Comparison of ENCODE assay signal across 1 cellular context in the genomic region with DNA sequence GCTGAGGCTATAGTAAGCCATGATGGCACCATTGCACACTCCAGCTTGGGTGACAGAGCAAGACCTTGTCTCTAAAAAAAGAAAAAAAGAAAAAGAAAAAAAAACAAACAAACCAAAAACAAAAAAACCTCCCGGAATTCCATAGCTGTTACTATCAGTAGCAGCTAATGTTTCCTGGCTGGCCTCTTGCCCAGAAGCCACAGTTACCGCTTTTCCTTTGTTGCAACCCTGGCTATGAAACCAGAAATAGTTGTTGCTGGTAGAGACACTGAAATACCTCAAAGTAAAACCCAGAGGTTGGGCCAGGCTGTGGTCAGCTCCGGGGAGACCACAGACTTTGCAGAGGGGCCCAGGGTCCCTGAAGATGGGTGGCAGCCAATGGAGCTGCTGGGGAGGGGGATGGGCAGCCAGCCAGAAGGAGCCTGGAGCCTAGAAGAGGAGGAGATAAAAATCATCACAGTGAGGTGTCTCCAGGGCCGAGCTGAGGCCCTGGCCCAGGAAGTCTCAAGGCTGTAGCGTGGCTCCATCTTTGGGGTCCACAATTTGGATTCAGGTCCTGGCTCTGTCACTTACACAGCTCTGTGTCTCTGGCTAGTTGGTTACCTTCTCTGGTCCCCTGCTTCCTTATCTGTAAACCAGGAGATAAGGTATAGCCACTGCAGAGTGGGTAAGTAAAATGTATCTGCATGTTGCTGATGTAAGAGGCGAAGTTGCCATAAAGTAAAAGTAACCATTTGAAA.
A peak's percentile ranks its signal among the peaks of the same experiment; 100 is the strongest.
TF ChIP-seq lines count a peak whose summit lies in the region.

No MANE protein-coding gene starts in this region.

TF ChIP-seq in K562, 482 proteins besides CTCF, POLR2A, EP300 and RAD21 (continued from another document and continues in another):
- TF ChIP-seq, protein P1, sequence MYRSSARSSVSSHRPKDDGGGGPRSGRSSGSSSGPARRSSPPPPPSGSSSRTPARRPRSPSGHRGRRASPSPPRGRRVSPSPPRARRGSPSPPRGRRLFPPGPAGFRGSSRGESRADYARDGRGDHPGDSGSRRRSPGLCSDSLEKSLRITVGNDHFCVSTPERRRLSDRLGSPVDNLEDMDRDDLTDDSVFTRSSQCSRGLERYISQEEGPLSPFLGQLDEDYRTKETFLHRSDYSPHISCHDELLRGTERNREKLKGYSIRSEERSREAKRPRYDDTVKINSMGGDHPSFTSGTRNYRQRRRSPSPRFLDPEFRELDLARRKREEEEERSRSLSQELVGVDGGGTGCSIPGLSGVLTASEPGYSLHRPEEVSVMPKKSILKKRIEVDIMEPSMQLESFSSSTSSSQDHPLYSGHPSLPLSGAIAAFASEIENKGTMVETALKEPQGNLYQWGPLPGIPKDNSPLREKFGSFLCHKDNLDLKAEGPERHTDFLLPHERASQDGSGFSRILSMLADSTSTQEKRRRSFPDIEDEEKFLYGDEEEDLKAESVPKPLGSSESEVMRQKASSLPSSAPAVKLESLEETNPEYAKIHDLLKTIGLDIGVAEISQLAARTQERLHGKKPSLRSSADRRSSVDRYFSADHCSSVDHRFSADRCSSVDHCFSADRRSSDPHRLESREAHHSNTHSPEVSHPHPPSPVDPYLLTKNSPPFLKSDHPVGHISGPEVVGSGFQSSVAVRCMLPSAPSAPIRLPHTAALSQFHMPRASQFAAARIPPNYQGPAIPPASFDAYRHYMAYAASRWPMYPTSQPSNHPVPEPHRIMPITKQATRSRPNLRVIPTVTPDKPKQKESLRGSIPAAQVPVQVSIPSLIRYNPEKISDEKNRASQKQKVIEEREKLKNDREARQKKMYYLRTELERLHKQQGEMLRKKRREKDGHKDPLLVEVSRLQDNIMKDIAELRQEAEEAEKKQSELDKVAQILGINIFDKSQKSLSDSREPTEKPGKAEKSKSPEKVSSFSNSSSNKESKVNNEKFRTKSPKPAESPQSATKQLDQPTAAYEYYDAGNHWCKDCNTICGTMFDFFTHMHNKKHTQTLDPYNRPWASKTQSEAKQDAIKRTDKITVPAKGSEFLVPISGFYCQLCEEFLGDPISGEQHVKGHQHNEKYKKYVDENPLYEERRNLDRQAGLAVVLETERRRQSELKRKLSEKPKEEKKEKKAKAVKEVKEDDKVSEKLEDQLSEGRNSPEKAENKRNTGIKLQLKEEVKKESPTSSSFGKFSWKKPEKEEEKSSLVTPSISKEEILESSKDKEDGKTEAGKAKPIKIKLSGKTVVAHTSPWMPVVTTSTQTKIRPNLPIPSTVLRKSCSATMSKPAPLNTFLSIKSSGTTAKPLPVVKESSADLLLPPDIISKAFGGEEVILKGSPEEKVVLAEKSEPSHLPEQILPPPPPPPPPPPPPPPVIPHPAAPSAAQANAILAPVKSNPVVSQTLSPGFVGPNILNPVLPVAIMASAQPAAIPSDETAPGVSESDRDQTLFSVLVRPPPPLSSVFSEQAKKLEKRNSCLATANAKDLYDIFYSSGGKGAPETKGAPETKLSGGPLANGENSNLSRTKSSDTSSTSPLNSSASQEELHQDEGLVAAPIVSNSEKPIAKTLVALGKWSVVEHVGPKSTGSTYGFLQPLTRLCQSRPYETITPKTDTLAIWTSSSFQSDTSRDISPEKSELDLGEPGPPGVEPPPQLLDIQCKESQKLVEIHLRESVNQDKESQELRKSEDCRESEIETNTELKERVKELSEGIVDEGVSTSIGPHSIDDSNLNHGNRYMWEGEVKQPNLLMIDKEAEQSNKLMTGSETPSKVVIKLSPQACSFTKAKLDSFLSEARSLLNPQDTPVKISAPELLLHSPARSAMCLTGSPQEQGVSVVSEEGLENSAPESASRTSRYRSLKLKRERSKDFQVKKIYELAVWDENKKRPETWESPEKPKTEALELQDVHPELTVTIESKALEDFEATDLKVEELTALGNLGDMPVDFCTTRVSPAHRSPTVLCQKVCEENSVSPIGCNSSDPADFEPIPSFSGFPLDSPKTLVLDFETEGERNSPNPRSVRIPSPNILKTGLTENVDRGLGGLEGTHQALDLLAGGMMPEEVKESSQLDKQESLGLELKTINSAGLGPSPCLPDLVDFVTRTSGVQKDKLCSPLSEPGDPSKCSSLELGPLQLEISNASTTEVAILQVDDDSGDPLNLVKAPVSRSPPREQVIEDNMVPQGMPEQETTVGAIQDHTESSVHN (IDR thresholded peaks at IDR 0.05; ENCODE audit: borderline replicate concordance in 1 of 2, low read depth in 1 of 2), result 0 out of 4 replicates have a peak, but pooled peaks of 1 of the 2 experiments have one; percentile 31
- TF ChIP-seq PURB (CRISPR knock-in tag; IDR thresholded peaks at IDR 0.05; ENCODE audit: low read depth) (no peak), ZNF124 (CRISPR knock-in tag; IDR thresholded peaks at IDR 0.05) (no peak), PHF21A (IDR thresholded peaks at IDR 0.05; ENCODE audit: borderline replicate concordance, low read depth) (no peak), ZNF589 (CRISPR knock-in tag; IDR thresholded peaks at IDR 0.05; ENCODE audit: low read depth) (peak; percentile 86), MCM3 (IDR thresholded peaks at IDR 0.05) (no peak), CBX1 (IDR thresholded peaks at IDR 0.05; ENCODE audit: low read depth) (peak; percentile 77; the same call in 1 of the 2 replicates), TRIM28 (IDR thresholded peaks at IDR 0.05) (0 out of 2 replicates have a peak, but pooled peaks have one; percentile 33), E2F3 (CRISPR knock-in tag; IDR thresholded peaks at IDR 0.05) (no peak), SPI1 (IDR thresholded peaks at IDR 0.05; ENCODE audit: borderline replicate concordance, low read depth, low read length) (no peak), CEBPG (CRISPR knock-in tag; IDR thresholded peaks at IDR 0.05) (peak; percentile 74), CEBPG (tag; conservative IDR thresholded peaks at IDR 0.05 in 1 of 2, IDR thresholded peaks at IDR 0.05 in 1 of 2) (peak; percentile 60; a peak in 3 of 4 replicates), ZNF780A (CRISPR knock-in tag; IDR thresholded peaks at IDR 0.05) (no peak)
- TF ChIP-seq, protein P2, sequence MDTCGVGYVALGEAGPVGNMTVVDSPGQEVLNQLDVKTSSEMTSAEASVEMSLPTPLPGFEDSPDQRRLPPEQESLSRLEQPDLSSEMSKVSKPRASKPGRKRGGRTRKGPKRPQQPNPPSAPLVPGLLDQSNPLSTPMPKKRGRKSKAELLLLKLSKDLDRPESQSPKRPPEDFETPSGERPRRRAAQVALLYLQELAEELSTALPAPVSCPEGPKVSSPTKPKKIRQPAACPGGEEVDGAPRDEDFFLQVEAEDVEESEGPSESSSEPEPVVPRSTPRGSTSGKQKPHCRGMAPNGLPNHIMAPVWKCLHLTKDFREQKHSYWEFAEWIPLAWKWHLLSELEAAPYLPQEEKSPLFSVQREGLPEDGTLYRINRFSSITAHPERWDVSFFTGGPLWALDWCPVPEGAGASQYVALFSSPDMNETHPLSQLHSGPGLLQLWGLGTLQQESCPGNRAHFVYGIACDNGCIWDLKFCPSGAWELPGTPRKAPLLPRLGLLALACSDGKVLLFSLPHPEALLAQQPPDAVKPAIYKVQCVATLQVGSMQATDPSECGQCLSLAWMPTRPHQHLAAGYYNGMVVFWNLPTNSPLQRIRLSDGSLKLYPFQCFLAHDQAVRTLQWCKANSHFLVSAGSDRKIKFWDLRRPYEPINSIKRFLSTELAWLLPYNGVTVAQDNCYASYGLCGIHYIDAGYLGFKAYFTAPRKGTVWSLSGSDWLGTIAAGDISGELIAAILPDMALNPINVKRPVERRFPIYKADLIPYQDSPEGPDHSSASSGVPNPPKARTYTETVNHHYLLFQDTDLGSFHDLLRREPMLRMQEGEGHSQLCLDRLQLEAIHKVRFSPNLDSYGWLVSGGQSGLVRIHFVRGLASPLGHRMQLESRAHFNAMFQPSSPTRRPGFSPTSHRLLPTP (IDR thresholded peaks at IDR 0.05; ENCODE audit: borderline replicate concordance, extremely low read depth, insufficient read length), result no peak
- TF ChIP-seq, protein P3, sequence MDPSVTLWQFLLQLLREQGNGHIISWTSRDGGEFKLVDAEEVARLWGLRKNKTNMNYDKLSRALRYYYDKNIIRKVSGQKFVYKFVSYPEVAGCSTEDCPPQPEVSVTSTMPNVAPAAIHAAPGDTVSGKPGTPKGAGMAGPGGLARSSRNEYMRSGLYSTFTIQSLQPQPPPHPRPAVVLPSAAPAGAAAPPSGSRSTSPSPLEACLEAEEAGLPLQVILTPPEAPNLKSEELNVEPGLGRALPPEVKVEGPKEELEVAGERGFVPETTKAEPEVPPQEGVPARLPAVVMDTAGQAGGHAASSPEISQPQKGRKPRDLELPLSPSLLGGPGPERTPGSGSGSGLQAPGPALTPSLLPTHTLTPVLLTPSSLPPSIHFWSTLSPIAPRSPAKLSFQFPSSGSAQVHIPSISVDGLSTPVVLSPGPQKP (CRISPR knock-in tag; IDR thresholded peaks at IDR 0.05), result no peak
- TF ChIP-seq, protein P4, sequence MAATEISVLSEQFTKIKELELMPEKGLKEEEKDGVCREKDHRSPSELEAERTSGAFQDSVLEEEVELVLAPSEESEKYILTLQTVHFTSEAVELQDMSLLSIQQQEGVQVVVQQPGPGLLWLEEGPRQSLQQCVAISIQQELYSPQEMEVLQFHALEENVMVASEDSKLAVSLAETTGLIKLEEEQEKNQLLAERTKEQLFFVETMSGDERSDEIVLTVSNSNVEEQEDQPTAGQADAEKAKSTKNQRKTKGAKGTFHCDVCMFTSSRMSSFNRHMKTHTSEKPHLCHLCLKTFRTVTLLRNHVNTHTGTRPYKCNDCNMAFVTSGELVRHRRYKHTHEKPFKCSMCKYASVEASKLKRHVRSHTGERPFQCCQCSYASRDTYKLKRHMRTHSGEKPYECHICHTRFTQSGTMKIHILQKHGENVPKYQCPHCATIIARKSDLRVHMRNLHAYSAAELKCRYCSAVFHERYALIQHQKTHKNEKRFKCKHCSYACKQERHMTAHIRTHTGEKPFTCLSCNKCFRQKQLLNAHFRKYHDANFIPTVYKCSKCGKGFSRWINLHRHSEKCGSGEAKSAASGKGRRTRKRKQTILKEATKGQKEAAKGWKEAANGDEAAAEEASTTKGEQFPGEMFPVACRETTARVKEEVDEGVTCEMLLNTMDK (IDR thresholded peaks at IDR 0.05; ENCODE audit: borderline replicate concordance, insufficient read depth, low read depth, low read length, poor library complexity, severe bottlenecking), result no peak
- TF ChIP-seq, protein P5, sequence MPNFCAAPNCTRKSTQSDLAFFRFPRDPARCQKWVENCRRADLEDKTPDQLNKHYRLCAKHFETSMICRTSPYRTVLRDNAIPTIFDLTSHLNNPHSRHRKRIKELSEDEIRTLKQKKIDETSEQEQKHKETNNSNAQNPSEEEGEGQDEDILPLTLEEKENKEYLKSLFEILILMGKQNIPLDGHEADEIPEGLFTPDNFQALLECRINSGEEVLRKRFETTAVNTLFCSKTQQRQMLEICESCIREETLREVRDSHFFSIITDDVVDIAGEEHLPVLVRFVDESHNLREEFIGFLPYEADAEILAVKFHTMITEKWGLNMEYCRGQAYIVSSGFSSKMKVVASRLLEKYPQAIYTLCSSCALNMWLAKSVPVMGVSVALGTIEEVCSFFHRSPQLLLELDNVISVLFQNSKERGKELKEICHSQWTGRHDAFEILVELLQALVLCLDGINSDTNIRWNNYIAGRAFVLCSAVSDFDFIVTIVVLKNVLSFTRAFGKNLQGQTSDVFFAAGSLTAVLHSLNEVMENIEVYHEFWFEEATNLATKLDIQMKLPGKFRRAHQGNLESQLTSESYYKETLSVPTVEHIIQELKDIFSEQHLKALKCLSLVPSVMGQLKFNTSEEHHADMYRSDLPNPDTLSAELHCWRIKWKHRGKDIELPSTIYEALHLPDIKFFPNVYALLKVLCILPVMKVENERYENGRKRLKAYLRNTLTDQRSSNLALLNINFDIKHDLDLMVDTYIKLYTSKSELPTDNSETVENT (CRISPR knock-in tag; IDR thresholded peaks at IDR 0.05), result no peak
